Comparison of ENCODE assay signal across 11 cellular contexts in genomic region chr9:135885100-135885853, GRCh38. TPM values are rescaled to one million over a fixed set of nuclear protein-coding genes. Genes with fewer than 3 reads are reported as not detected.
DNase-seq lines count a peak whose midpoint lies in the region; ATAC-seq and TF ChIP-seq lines count a peak whose summit lies in the region.
"Had no signal": no experiment of that assay in that cellular context is flagged by ENCODE, and none has a peak within 500 bp of the region (broad histone marks: within the 10 kb centered on the region; RNA-seq: fewer than 3 reads in every experiment).

No MANE protein-coding gene starts in this region.

- H3K4me3 Mint-ChIP-seq in chondrocyte (ENCODE audit: unreplicated experiment) = no peak overlapping the region

- peak overlapping the region; percentile 47 for H3K14ac ChIP-seq in neuronal stem cell (ENCODE audit: low read length)

- no peak overlapping the region for H3K4ac ChIP-seq in neuronal stem cell (ENCODE audit: low read length)

- H3K27ac Mint-ChIP-seq in chondrocyte (ENCODE audit: unreplicated experiment) = peak overlapping the region; percentile 90

- TF ChIP-seq CTCF in chondrocyte (IDR thresholded peaks at IDR 0.05) = no peak

- H3K4me2 ChIP-seq in neuronal stem cell (ENCODE audit: insufficient read depth, low read length, poor library complexity, severe bottlenecking) = no peak overlapping the region
- H3K4me2 ChIP-seq: KMS-11 had no signal

- no peak overlapping the region for H2BK120ac ChIP-seq in neuronal stem cell (ENCODE audit: low read depth, low read length)

- H3K4me1 Mint-ChIP-seq in chondrocyte (ENCODE audit: low read depth) = peaks cover 51% of the 10 kb centered on the region

- peak; percentile 60 for DNase-seq in D341Med (ENCODE audit: low spot score)
- peak; percentile 27 for DNase-seq in MG63
- no peak for DNase-seq in chondrocyte (ENCODE audit: low spot score)
- no peak for DNase-seq in neuronal stem cell (ENCODE audit: low spot score)
- DNase-seq in right cardiac atrium = no peak
- DNase-seq: cerebellar nuclear complex, upper lobe of left lung had no signal

- H3K36me3 Mint-ChIP-seq in chondrocyte (ENCODE audit: low read depth) = peaks cover 1% of the 10 kb centered on the region

- peaks cover 45% of the 10 kb centered on the region for H3K79me1 ChIP-seq in neuronal stem cell (ENCODE audit: low read depth, low read length)

- no peaks in the 10 kb centered on the region for H3K9me3 ChIP-seq in MG63
- no peaks in the 10 kb centered on the region for H3K9me3 ChIP-seq in neuronal stem cell (replicated peaks in 1 of 2; ENCODE audit: control insufficient read depth in 2 of 2, insufficient read depth in 1 of 2, low read depth in 1 of 2, low read length in 2 of 2)
- H3K9me3 ChIP-seq in right cardiac atrium (ENCODE audit: control insufficient read depth, low read length) = no peaks in the 10 kb centered on the region
- H3K9me3 ChIP-seq: upper lobe of left lung had no signal

- H3K27ac ChIP-seq in neuronal stem cell (replicated peaks; ENCODE audit: low read length) (no peak overlapping the region), right cardiac atrium (ENCODE audit: low read length) (no peak overlapping the region)
- H3K27ac ChIP-seq: KMS-11, upper lobe of left lung had no signal

- peaks cover 10 to 38% of the 10 kb centered on the region in 2 donors for H3K4me1 ChIP-seq in neuronal stem cell (ENCODE audit: control insufficient read depth in 2 of 2, insufficient read depth in 1 of 2, low read depth in 1 of 2, low read length in 2 of 2)
- H3K4me1 ChIP-seq in right cardiac atrium (ENCODE audit: control insufficient read depth, insufficient read depth, low read length) = peaks cover 23% of the 10 kb centered on the region

- WGBS in neuronal stem cell (ENCODE audit: extremely low coverage in 2 of 2, insufficient read length in 2 of 2, insufficient replicate concordance in 1 of 2), 2 donors = no CpG with 5 or more reads among the region's 7 CpGs
- WGBS in right cardiac atrium = 53% methylated on average over 7 of the region's 7 CpGs

- H3K4me3 ChIP-seq in MG63 (no peak overlapping the region), neuronal stem cell (ENCODE audit: low read length in 2 of 2) (no peak overlapping the region), right cardiac atrium (ENCODE audit: low read length) (no peak overlapping the region)
- H3K4me3 ChIP-seq: lung, upper lobe of left lung had no signal

- H3K36me3 ChIP-seq in MG63 = 0 out of 2 replicates have a peak, but pooled peaks cover 4% of the 10 kb centered on the region
- peaks cover 11 to 53% of the 10 kb centered on the region in 2 donors for H3K36me3 ChIP-seq in neuronal stem cell (replicated peaks in 1 of 2; ENCODE audit: control insufficient read depth in 2 of 2, insufficient read depth in 2 of 2, low read length in 2 of 2)

- H3K27me3 Mint-ChIP-seq in chondrocyte (ENCODE audit: low read depth) = no peaks in the 10 kb centered on the region

- H2AK5ac ChIP-seq in neuronal stem cell (ENCODE audit: low read depth, low read length) = no peak overlapping the region

- no peaks in the 10 kb centered on the region for H3K9me3 Mint-ChIP-seq in chondrocyte (ENCODE audit: low read depth)

- H2AFZ ChIP-seq in neuronal stem cell (ENCODE audit: low read length) = no peak overlapping the region

- no peak overlapping the region for H3K18ac ChIP-seq in neuronal stem cell (ENCODE audit: low read length)

- no peaks in the 10 kb centered on the region for H3K27me3 ChIP-seq in MG63
- no peaks in the 10 kb centered on the region for H3K27me3 ChIP-seq in neuronal stem cell (ENCODE audit: control insufficient read depth in 3 of 3, insufficient read depth in 3 of 3, low read depth in 1 of 3, low read length in 3 of 3)
- no peaks in the 10 kb centered on the region for H3K27me3 ChIP-seq in right cardiac atrium (ENCODE audit: control insufficient read depth, insufficient read depth)
- H3K27me3 ChIP-seq: upper lobe of left lung had no signal

- ATAC-seq in HG03457 (IDR thresholded peaks at IDR 0.05; ENCODE audit: unreplicated experiment) (no peak), GM21825 (IDR thresholded peaks at IDR 0.05; ENCODE audit: unreplicated experiment) (no peak), right cardiac atrium (no peak)

- no peak overlapping the region for H4K8ac ChIP-seq in neuronal stem cell (ENCODE audit: low read depth, low read length)

- H3K9ac ChIP-seq in neuronal stem cell (ENCODE audit: low read depth, low read length, poor library complexity) = no peak overlapping the region
- H3K9ac ChIP-seq: KMS-11 had no signal

- no peak overlapping the region for H4K91ac ChIP-seq in neuronal stem cell (ENCODE audit: low read depth, low read length, poor library complexity)

- H2BK5ac ChIP-seq in neuronal stem cell (ENCODE audit: low read length) = no peak overlapping the region

- H3K23ac ChIP-seq in neuronal stem cell (ENCODE audit: low read depth, low read length, poor library complexity) = peak overlapping the region; percentile 46

- no peak overlapping the region for H2BK15ac ChIP-seq in neuronal stem cell (ENCODE audit: low read length)

- intact Hi-C loops in right cardiac atrium (cut with DNase I) = loop anchor here in 1 of 4 donors (10.0 kb wide), 1 partner anchor 240 kb away; no protein-coding TSS in a partner anchor

- no peak overlapping the region for H2BK12ac ChIP-seq in neuronal stem cell (ENCODE audit: low read length)

RNA-seq across cellular contexts. Expression of gene CAMSAP1, which starts 22.1 kb away (rescaled TPM):
- 11.1 and 14.5 TPM in 2 replicates for total RNA-seq in MG63 (2014; rRNA removed; shearing (Covaris generic); ENCODE audit: low replicate concordance)
- total RNA-seq in chondrocyte (27.1 to 35.5 TPM (median 27.7 TPM) in 3 replicates), right cardiac atrium (10 to 100 TPM; 13.9 to 22.8 (median 18.3) TPM)
- polyA plus RNA-seq in neuronal stem cell (2013, experiment 1 of 2) = 30.3 TPM
- polyA plus RNA-seq in neuronal stem cell (2013, experiment 2 of 2) = 27.6 TPM
- 10.0 TPM for polyA plus RNA-seq in right cardiac atrium

Comparison
In these comparisons a context has a peak if more than half of its experiments do, and no peak if none do; other contexts are left out.
1. DNase-seq: peak in D341Med (single experiment) and MG63 (single experiment); none in chondrocyte (single experiment), neuronal stem cell (single experiment) and right cardiac atrium (0 of 3).